Comparison of ENCODE assay signal across 28 cellular contexts in genomic region chr1:221822591-221822990, GRCh38.
"Had no signal": no experiment of that assay in that cellular context is flagged by ENCODE, and none has a peak within 500 bp of the region (broad histone marks: within the 10 kb centered on the region; RNA-seq: fewer than 3 reads in every experiment).

No MANE protein-coding gene starts in this region.

- H3K4me1 ChIP-seq: adrenal gland, ascending aorta, colonic mucosa, gastroesophageal sphincter, right lobe of liver, uterus had no signal

- H3K9me3 Mint-ChIP-seq: activated naive CD4-positive, alpha-beta T cell treated with anti-CD3 and anti-CD28 coated beads, Interleukin-2, amount 50 U/mL, for 72 hours; stimulated activated naive CD8-positive, alpha-beta T cell treated with anti-CD3 and anti-CD28 coated beads, Interleukin-15, Interleukin-2, amounts not matched to agents 100 ng/mL and 50 ng/mL, for 24 hours; T-helper 2 cell treated with Interferon-gamma antibody and Interleukin-4, amounts not matched to agents 5 μg/mL and 100 μg/mL, for 36 hours had no signal

- H3K36me3 ChIP-seq: adrenal gland, ascending aorta, cardiac muscle cell, colonic mucosa, gastroesophageal sphincter, right lobe of liver, uterus had no signal

- H3K4me1 Mint-ChIP-seq: brain, mesothelial cell of epicardium had no signal

- DNase-seq: activated CD4-positive, alpha-beta T cell treated with anti-CD3 and anti-CD28 coated beads for 36 hours; activated CD4-positive, alpha-beta T cell treated with anti-CD3 and anti-CD28 coated beads, Interleukin-2, amount 50 U/mL, for 4 hours; activated CD4-positive, CD25-positive, alpha-beta regulatory T cell; activated naive CD4-positive, alpha-beta T cell; activated T-cell treated with anti-CD3 and anti-CD28 coated beads for 4 hours; adrenal gland; cerebellar nuclear complex; colonic mucosa; dorsolateral prefrontal cortex; effector memory CD4-positive, alpha-beta T cell; erythroblast; hippocampal formation; left cardiac atrium; left ventricle myocardium superior; naive thymus-derived CD4-positive, alpha-beta T cell; posterior cingulate gyrus; right lobe of liver; stimulated activated CD4-positive, alpha-beta T cell treated with anti-CD3 and anti-CD28 coated beads, Interleukin-4, amount 100 ng/mL, for 1 hour; uterus had no signal

- H3K4me3 Mint-ChIP-seq: activated CD4-positive, alpha-beta T cell treated with anti-CD3 and anti-CD28 coated beads for 36 hours; brain; mesothelial cell of epicardium; naive thymus-derived CD4-positive, alpha-beta T cell; stimulated activated naive CD8-positive, alpha-beta T cell treated with anti-CD3 and anti-CD28 coated beads, Interleukin-15, Interleukin-2, amounts not matched to agents 100 ng/mL and 50 ng/mL, for 24 hours; T-helper 2 cell treated with Interferon-gamma antibody and Interleukin-4, amounts not matched to agents 5 μg/mL and 100 μg/mL, for 36 hours; type B pancreatic cell had no signal

- H3K27ac ChIP-seq: adrenal gland, ascending aorta, cardiac muscle cell, colonic mucosa, dorsolateral prefrontal cortex, gastroesophageal sphincter, right lobe of liver, uterus had no signal

- H3K27ac Mint-ChIP-seq: activated CD4-positive, alpha-beta T cell treated with anti-CD3 and anti-CD28 coated beads for 36 hours; activated naive CD4-positive, alpha-beta T cell treated with anti-CD3 and anti-CD28 coated beads, Interleukin-2, amount 50 U/mL, for 72 hours; brain; mesothelial cell of epicardium; naive thymus-derived CD4-positive, alpha-beta T cell; T-helper 2 cell treated with Interferon-gamma antibody and Interleukin-4, amounts not matched to agents 5 μg/mL and 100 μg/mL, for 36 hours; type B pancreatic cell had no signal

- H3K27me3 ChIP-seq: adrenal gland, ascending aorta, cardiac muscle cell, colonic mucosa, dorsolateral prefrontal cortex, gastroesophageal sphincter, right lobe of liver, uterus had no signal

- H3K27me3 Mint-ChIP-seq: naive thymus-derived CD4-positive, alpha-beta T cell had no signal

- H3K4me3 ChIP-seq: adrenal gland, ascending aorta, cardiac muscle cell, colonic mucosa, dorsolateral prefrontal cortex, gastroesophageal sphincter, right lobe of liver, uterus had no signal

- H3K9me3 ChIP-seq: adrenal gland, ascending aorta, colonic mucosa, gastroesophageal sphincter, right lobe of liver, uterus had no signal

- H3K36me3 Mint-ChIP-seq: brain, mesothelial cell of epicardium, type B pancreatic cell had no signal
